Comparison of ENCODE assay signal across 8 cellular contexts in genomic region chr1:110034040-110034450, GRCh38. TPM values are rescaled to one million over a fixed set of nuclear protein-coding genes. Genes with fewer than 3 reads are reported as not detected.
DNase-seq lines count a peak whose midpoint lies in the region; ATAC-seq, FAIRE-seq and TF ChIP-seq lines count a peak whose summit lies in the region.

No MANE protein-coding gene starts in this region.

- H3K27ac Mint-ChIP-seq in activated naive CD4-positive, alpha-beta T cell treated with anti-CD3 and anti-CD28 coated beads, Interleukin-2, amount 50 U/mL, for 72 hours: peak overlapping the region; percentile 65 to 94

- DNase-seq in SKM-1 (lab: John Stamatoyannopoulos, UW; ENCODE audit: unreplicated experiment) (peak; percentile 42), SKM-1 treated with dmso at 0.1 percent for 144 hours (lab: John Stamatoyannopoulos, UW; ENCODE audit: unreplicated experiment) (no peak), keratinocyte (ENCODE audit: low read depth, low spot score) (no peak), H54 (ENCODE audit: insufficient read length, low spot score) (no peak), DMS153 treated with DMSO at 0.1 percent for 48 hours (lab: John Stamatoyannopoulos, UW; ENCODE audit: unreplicated experiment) (no peak)
- no peak for DNase-seq in activated naive CD4-positive, alpha-beta T cell treated with anti-CD3 and anti-CD28 coated beads, Interleukin-2, amount 50 U/mL, for 72 hours (ENCODE audit: low spot score in 2 of 2)

- H4K20me1 ChIP-seq in keratinocyte (ENCODE audit: control insufficient read depth, extremely low read depth, insufficient read depth, low read length): no peaks in the 10 kb centered on the region

- dilution Hi-C loops in keratinocyte (cut with MboI; ENCODE audit: extremely low pct_ligation_motif_present, low sequenced_read_pairs): no loop called here

- peaks cover 30% of the 10 kb centered on the region for H3K79me2 ChIP-seq in keratinocyte (ENCODE audit: control insufficient read depth, insufficient read depth, low read length)

- peaks cover 15% of the 10 kb centered on the region for H3K4me1 ChIP-seq in keratinocyte (ENCODE audit: control insufficient read depth, extremely low read depth, insufficient read depth, low read length)
- H3K4me1 ChIP-seq in subcutaneous abdominal adipose tissue (ENCODE audit: control insufficient read depth in 5 of 5, insufficient read depth in 5 of 5, low read length in 5 of 5): peaks cover 0 to 24% (median 19%) of the 10 kb centered on the region in 5 donors

- peaks cover 6 to 20% of the 10 kb centered on the region in 2 donors for H3K36me3 Mint-ChIP-seq in activated naive CD4-positive, alpha-beta T cell treated with anti-CD3 and anti-CD28 coated beads, Interleukin-2, amount 50 U/mL, for 72 hours

- H3K9ac ChIP-seq in keratinocyte (ENCODE audit: control insufficient read depth, extremely low read depth, insufficient read depth, low read length) (peak overlapping the region; percentile 96), subcutaneous abdominal adipose tissue (ENCODE audit: low read length in 5 of 5) (peak overlapping the region in 4 of 5 donors; percentile 85 to 95 (median 92))

- H3K9me3 ChIP-seq in keratinocyte (ENCODE audit: control insufficient read depth, low read depth, low read length): no peaks in the 10 kb centered on the region
- H3K9me3 ChIP-seq in subcutaneous abdominal adipose tissue (ENCODE audit: control insufficient read depth in 5 of 5, low read length in 5 of 5): no peaks in the 10 kb centered on the region

- H2AFZ ChIP-seq in keratinocyte (ENCODE audit: control insufficient read depth, low read length): peak overlapping the region; percentile 98

- peak overlapping the region; percentile 96 for H3K4me2 ChIP-seq in keratinocyte (ENCODE audit: control insufficient read depth, extremely low read depth, insufficient read depth, low read depth, low read length)

- H3K27me3 ChIP-seq in keratinocyte (ENCODE audit: control insufficient read depth, extremely low read depth, insufficient read depth, low read length) (no peaks in the 10 kb centered on the region), subcutaneous abdominal adipose tissue (ENCODE audit: control insufficient read depth in 5 of 5, insufficient read depth in 4 of 5, low read length in 5 of 5) (no peaks in the 10 kb centered on the region)

- TF ChIP-seq POLR2A in H54 (IDR thresholded peaks at IDR 0.05; ENCODE audit: low read depth, low read length): no peak

- TF ChIP-seq CTCF in keratinocyte (optimal IDR thresholded peaks at IDR 0.05 in 1 of 3, IDR thresholded peaks at IDR 0.05 in 1 of 3, conservative IDR thresholded peaks at IDR 0.05 in 1 of 3; ENCODE audit: extremely low read depth in 1 of 3, insufficient read depth in 2 of 3, low read length in 3 of 3): no peak

- H3K36me3 ChIP-seq in keratinocyte (ENCODE audit: control insufficient read depth in 2 of 2, extremely low read depth in 1 of 2, insufficient read depth in 2 of 2, low read length in 2 of 2): peaks cover 8 to 23% of the 10 kb centered on the region in 2 experiments
- H3K36me3 ChIP-seq in subcutaneous abdominal adipose tissue (ENCODE audit: control insufficient read depth in 5 of 5, insufficient read depth in 5 of 5, low read length in 5 of 5): peaks cover 4 to 11% (median 11%) of the 10 kb centered on the region in 5 donors

- FAIRE-seq in keratinocyte (lab: Jason Lieb, UNC) (no peak), H54 (lab: Jason Lieb, UNC) (no peak)

- peaks cover 8 to 13% of the 10 kb centered on the region in 2 donors for H3K9me3 Mint-ChIP-seq in activated naive CD4-positive, alpha-beta T cell treated with anti-CD3 and anti-CD28 coated beads, Interleukin-2, amount 50 U/mL, for 72 hours

- H3K27ac ChIP-seq in keratinocyte (ENCODE audit: control insufficient read depth, insufficient read depth, low read length) (peak overlapping the region; percentile 85), subcutaneous abdominal adipose tissue (ENCODE audit: low read depth, low read length) (peak overlapping the region; percentile 87)

- no peak for ATAC-seq in activated naive CD4-positive, alpha-beta T cell treated with anti-CD3 and anti-CD28 coated beads, Interleukin-2, amount 50 U/mL, for 72 hours
- no peak for ATAC-seq in HG03565 (IDR thresholded peaks at IDR 0.05; ENCODE audit: unreplicated experiment)

- peak overlapping the region; percentile 85 to 93 (median 89) for H3K4me3 ChIP-seq in keratinocyte (ENCODE audit: control insufficient read depth in 2 of 3, extremely low read depth in 1 of 3, insufficient read depth in 2 of 3, low read depth in 1 of 3, low read length in 3 of 3)
- peak overlapping the region; percentile 79 to 89 (median 82) for H3K4me3 ChIP-seq in subcutaneous abdominal adipose tissue (ENCODE audit: low read depth in 1 of 5, low read length in 5 of 5)

- H3K9me1 ChIP-seq in keratinocyte (ENCODE audit: control insufficient read depth, extremely low read depth, insufficient read depth, low read length): no peaks in the 10 kb centered on the region

RNA-seq across cellular contexts. Expression of gene STRIP1, which starts 0.4 kb away (rescaled TPM):
- total RNA-seq in activated naive CD4-positive, alpha-beta T cell treated with anti-CD3 and anti-CD28 coated beads, Interleukin-2, amount 50 U/mL, for 72 hours: 10 to 100 TPM; 26.5 to 39.8 TPM
- polyA plus RNA-seq in keratinocyte: 24.6 to 31.8 TPM (median 28.9 TPM) in 3 replicates
- 44.3 TPM for polyA plus RNA-seq in keratinocyte (2011; ENCODE audit: low read depth)
- 21.7 and 22.0 TPM in 2 replicates for polyA plus RNA-seq in keratinocyte (2011; cell fraction: cytosol; rRNA removed)
- polyA plus RNA-seq in keratinocyte (2011; cell fraction: nucleus; rRNA removed): 69.0 and 72.7 TPM in 2 replicates
- 20.3 and 21.5 TPM in 2 replicates for polyA plus RNA-seq in keratinocyte (2012; ENCODE audit: low replicate concordance)
- 35.9 to 39.9 TPM (median 38.2 TPM) in 3 replicates for polyA minus RNA-seq in keratinocyte
- 17.8 TPM for polyA minus RNA-seq in keratinocyte (2011; cell fraction: cytosol; rRNA and poly(A)+ RNA removed)
- polyA minus RNA-seq in keratinocyte (2011; cell fraction: nucleus; rRNA and poly(A)+ RNA removed): 39.6 and 53.4 TPM in 2 replicates

RNA-seq across cellular contexts. Expression of gene ALX3, which starts 36.4 kb away (rescaled TPM):
- total RNA-seq in activated naive CD4-positive, alpha-beta T cell treated with anti-CD3 and anti-CD28 coated beads, Interleukin-2, amount 50 U/mL, for 72 hours: not detected
- not detected in 3 replicates for polyA plus RNA-seq in keratinocyte
- polyA plus RNA-seq in keratinocyte (2011; ENCODE audit: low read depth): not detected
- polyA plus RNA-seq in keratinocyte (2011; cell fraction: cytosol; rRNA removed): not detected in 2 replicates
- not detected in 2 replicates for polyA plus RNA-seq in keratinocyte (2011; cell fraction: nucleus; rRNA removed)
- polyA plus RNA-seq in keratinocyte (2012; ENCODE audit: low replicate concordance): not detected in 2 replicates
- polyA minus RNA-seq in keratinocyte: not detected in 3 replicates
- polyA minus RNA-seq in keratinocyte (2011; cell fraction: cytosol; rRNA and poly(A)+ RNA removed): not detected
- polyA minus RNA-seq in keratinocyte (2011; cell fraction: nucleus; rRNA and poly(A)+ RNA removed): not detected in 2 replicates

RNA-seq across cellular contexts. Expression of gene AHCYL1, which starts 49.5 kb away (rescaled TPM):
- 100 to 1,000 TPM in 1 of 2 donors, 10 to 100 TPM in 1; 78.8 to 112 TPM for total RNA-seq in activated naive CD4-positive, alpha-beta T cell treated with anti-CD3 and anti-CD28 coated beads, Interleukin-2, amount 50 U/mL, for 72 hours
- 50.2 to 64.8 TPM (median 61.6 TPM) in 3 replicates for polyA plus RNA-seq in keratinocyte
- 66.6 TPM for polyA plus RNA-seq in keratinocyte (2011; ENCODE audit: low read depth)
- 47.6 and 70.8 TPM in 2 replicates for polyA plus RNA-seq in keratinocyte (2011; cell fraction: cytosol; rRNA removed)
- polyA plus RNA-seq in keratinocyte (2011; cell fraction: nucleus; rRNA removed): 63.8 and 71.8 TPM in 2 replicates
- polyA plus RNA-seq in keratinocyte (2012; ENCODE audit: low replicate concordance): 57.3 and 60.0 TPM in 2 replicates
- 44.2 to 62.5 TPM (median 56.9 TPM) in 3 replicates for polyA minus RNA-seq in keratinocyte
- polyA minus RNA-seq in keratinocyte (2011; cell fraction: cytosol; rRNA and poly(A)+ RNA removed): 28.8 TPM
- polyA minus RNA-seq in keratinocyte (2011; cell fraction: nucleus; rRNA and poly(A)+ RNA removed): 24.9 and 46.2 TPM in 2 replicates
